ENCODE assay signal across 8 cellular contexts in the genomic region with DNA sequence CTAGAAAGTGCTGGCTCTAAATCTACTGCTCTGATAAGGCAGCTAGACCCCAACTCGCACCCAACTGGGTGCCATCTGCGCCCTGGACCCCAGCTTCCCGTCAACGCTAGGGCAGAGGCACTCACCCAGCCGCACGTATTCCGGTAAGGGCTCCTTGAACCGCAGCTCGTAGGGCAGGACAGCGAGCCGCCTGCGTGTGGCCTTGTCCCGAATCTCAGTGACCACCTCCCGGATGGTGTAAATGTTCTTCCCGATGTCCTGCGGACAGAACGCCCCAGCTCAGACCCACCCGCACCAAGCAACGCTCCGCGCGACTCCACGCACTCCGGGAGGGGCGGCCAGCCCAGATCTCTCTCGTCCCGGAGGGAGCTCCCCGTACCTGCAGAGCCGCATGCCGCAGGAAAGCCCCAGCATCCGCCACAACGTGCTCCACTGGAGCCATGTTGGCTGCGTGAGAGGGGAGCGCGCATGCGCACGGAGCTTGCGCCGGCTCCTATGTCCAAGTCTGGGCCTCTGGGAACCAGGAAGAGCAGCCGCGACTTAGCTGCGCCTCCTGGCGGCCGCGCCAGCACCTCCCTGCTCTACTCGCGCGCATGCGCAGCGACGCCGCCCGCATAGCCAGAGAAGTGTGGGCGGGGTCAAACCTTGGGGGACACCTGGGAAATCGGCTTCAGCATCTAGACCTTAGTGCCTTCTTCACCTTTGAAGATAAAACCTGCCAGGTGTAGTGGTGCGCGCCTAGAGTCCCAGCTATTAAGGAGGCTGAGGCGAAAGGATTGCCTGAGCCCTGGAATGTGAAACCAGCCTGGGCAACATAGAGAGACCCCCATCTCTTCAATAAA. TPM values are rescaled to one million over a fixed set of nuclear protein-coding genes. Genes with fewer than 3 reads are reported as not detected.
A peak's percentile ranks its signal among the peaks of the same experiment; 100 is the strongest.
DNase-seq lines count a peak whose midpoint lies in the region; ATAC-seq and TF ChIP-seq lines count a peak whose summit lies in the region.

A gene (minus strand): TSS at position 458 of the 842 bp plus-strand sequence. CDS start 16 bp downstream, at position 442.

- peak within 1 kb of the TSS; percentile 99 to 100 for H3K4me3 Mint-ChIP-seq in CD14-positive monocyte

- peaks cover 0 to 33% of the 10 kb centered on the region in 2 donors for H3K36me3 ChIP-seq in left lung

- DNase-seq in CD14-positive monocyte (ENCODE audit: low spot score) (peak; percentile 97), NCI-H69 (lab: John Stamatoyannopoulos, UW) (peak; percentile 93), dedifferentiated amniotic fluid mesenchymal stem cell (ENCODE audit: extremely low spot score) (peak; percentile 94), left lung (peak; percentile 98 to 100)
- DNase-seq in activated CD4-positive, alpha-beta T cell treated with anti-CD3 and anti-CD28 coated beads, Interleukin-2, amount 50 U/mL, for 1 hour = peak; percentile 97
- DNase-seq in stimulated activated CD4-positive, alpha-beta T cell treated with anti-CD3 and anti-CD28 coated beads, Interleukin-2, amount 100 ng/mL, for 48 hours = peak; percentile 95 to 97

- peaks cover 0 to 5% (median 0%) of the 10 kb centered on the region in 7 donors for H3K9me3 Mint-ChIP-seq in CD14-positive monocyte

- no peaks in the 10 kb centered on the region for H3K27me3 ChIP-seq in left lung

- H3K4me1 Mint-ChIP-seq in CD14-positive monocyte = peaks cover 16% of the 10 kb centered on the region

- peaks cover 19 to 29% of the 10 kb centered on the region in 2 donors for H3K36me3 Mint-ChIP-seq in CD14-positive monocyte

- intact Hi-C loops in CD14-positive monocyte (cut with micrococcal nuclease) (loop anchor here (2.0 to 10.0 kb wide), 3 partner anchors 42 to 360 kb away; no protein-coding TSS in a partner anchor), left lung (cut with DNase I) (loop anchor here in 1 of 2 donors (10.0 kb wide), 2 partner anchors 50 to 360 kb away; no protein-coding TSS in a partner anchor)

- H3K27ac ChIP-seq in left lung = peak within 1 kb of the TSS in 1 of 2 donors; percentile 75

- H3K4me1 ChIP-seq in left lung = peaks cover 11 to 29% of the 10 kb centered on the region in 2 donors

- H3K4me3 ChIP-seq in left lung = peak within 1 kb of the TSS; percentile 64 to 91

- H3K27me3 Mint-ChIP-seq in CD14-positive monocyte (ENCODE audit: low read depth in 3 of 3) = peaks cover 3 to 5% (median 3%) of the 10 kb centered on the region in 3 donors

- ATAC-seq in GM19328 (IDR thresholded peaks at IDR 0.05; ENCODE audit: unreplicated experiment) = peak; percentile 98
- peak; percentile 84 for ATAC-seq in HG03520 (IDR thresholded peaks at IDR 0.05; ENCODE audit: unreplicated experiment)
- ATAC-seq in left lung = peak; percentile 99

- peak within 1 kb of the TSS; percentile 90 to 98 (median 94) for H3K27ac Mint-ChIP-seq in CD14-positive monocyte

- TF ChIP-seq CTCF in CD14-positive monocyte (IDR thresholded peaks at IDR 0.05) (peak; percentile 96), left lung (IDR thresholded peaks at IDR 0.05) (peak; percentile 94 to 98)

- no peaks in the 10 kb centered on the region for H3K9me3 ChIP-seq in left lung

RNA-seq across cellular contexts. Expression of the gene that starts here (rescaled TPM):
- polyA plus RNA-seq in CD14-positive monocyte = 10 to 100 TPM; 15.7 to 18.0 TPM
- 10 to 100 TPM; 29.9 to 42.2 TPM for total RNA-seq in left lung
